ENCODE assay signal across 9 cellular contexts in genomic region chr12:3658327-3659163, GRCh38.
DNase-seq lines count a peak whose midpoint lies in the region; ATAC-seq, FAIRE-seq and TF ChIP-seq lines count a peak whose summit lies in the region.
"Had no signal": no experiment of that assay in that cellular context is flagged by ENCODE, and none has a peak within 500 bp of the region (broad histone marks: within the 10 kb centered on the region; RNA-seq: fewer than 3 reads in every experiment).

No MANE protein-coding gene starts in this region.

- TF ChIP-seq CTCF in upper lobe of right lung (IDR thresholded peaks at IDR 0.05) (peak; percentile 46), uterus (IDR thresholded peaks at IDR 0.05) (no peak)

- no peak for TF ChIP-seq POLR2A in uterus (IDR thresholded peaks at IDR 0.05)

- H3K4me3 Mint-ChIP-seq in CD8-positive, alpha-beta memory T cell: no peak overlapping the region

- peaks cover 0 to 2% of the 10 kb centered on the region in 2 donors for H3K27me3 Mint-ChIP-seq in CD8-positive, alpha-beta memory T cell

- peak; percentile 60 for FAIRE-seq in HTR-8/SVneo (lab: Jason Lieb, UNC)

- peaks cover 8 to 97% (median 41%) of the 10 kb centered on the region in 3 donors for H3K36me3 Mint-ChIP-seq in CD8-positive, alpha-beta memory T cell

- H3K4me1 Mint-ChIP-seq in CD8-positive, alpha-beta memory T cell: peaks cover 0 to 4% (median 0%) of the 10 kb centered on the region in 3 donors

- no peaks in the 10 kb centered on the region for H3K9me3 ChIP-seq in CD8-positive, alpha-beta memory T cell (ENCODE audit: low read length)
- no peaks in the 10 kb centered on the region for H3K9me3 ChIP-seq in upper lobe of right lung
- no peaks in the 10 kb centered on the region for H3K9me3 ChIP-seq in uterus

- intact Hi-C loops in upper lobe of right lung (cut with DNase I) (no loop called here), uterus (cut with DNase I; ENCODE audit: low total_unique reads) (no loop called here)

- no peak for ATAC-seq in upper lobe of right lung

- H3K27ac Mint-ChIP-seq in CD8-positive, alpha-beta memory T cell: peak overlapping the region in 5 of 8 donors; percentile 15 to 85 (median 41)

- no peaks in the 10 kb centered on the region for H3K27me3 ChIP-seq in CD8-positive, alpha-beta memory T cell (ENCODE audit: insufficient read depth, low read length, poor library complexity, severe bottlenecking)
- H3K27me3 ChIP-seq in upper lobe of right lung (no peaks in the 10 kb centered on the region), uterus (no peaks in the 10 kb centered on the region)

- POLR2A ChIA-PET in CD8-positive, alpha-beta memory T cell (lab: Charles Lee): no interaction called here

- CTCF ChIA-PET in CD8-positive, alpha-beta memory T cell (lab: Charles Lee): interaction anchor here (0.6 to 1.8 kb wide), 12 partner anchors 8 to 162 kb away, joined by 3 to 7 read pairs (median 4); partner anchors contain the start of gene CRACR2A

- no peaks in the 10 kb centered on the region for H3K9me3 Mint-ChIP-seq in CD8-positive, alpha-beta memory T cell

- H3K36me3 ChIP-seq in CD8-positive, alpha-beta memory T cell (ENCODE audit: insufficient read depth, low read length): peaks cover 50% of the 10 kb centered on the region
- no peaks in the 10 kb centered on the region for H3K36me3 ChIP-seq in upper lobe of right lung
- H3K36me3 ChIP-seq in uterus: no peaks in the 10 kb centered on the region

- H3K4me3 ChIP-seq in CD8-positive, alpha-beta memory T cell (ENCODE audit: low read length): no peak overlapping the region
- no peak overlapping the region for H3K4me3 ChIP-seq in upper lobe of right lung
- H3K4me3 ChIP-seq in uterus: no peak overlapping the region

- H3K27ac ChIP-seq in CD8-positive, alpha-beta memory T cell (ENCODE audit: low read depth, low read length): no peak overlapping the region
- H3K27ac ChIP-seq in upper lobe of right lung (no peak overlapping the region), uterus (no peak overlapping the region)
- H3K27ac ChIP-seq: epithelial cell of prostate had no signal

- DNase-seq in CD8-positive, alpha-beta memory T cell: peak in 4 of 5 donors; percentile 6 to 59 (median 17)
- DNase-seq in HTR-8/SVneo (ENCODE audit: insufficient read length, low spot score) (peak; percentile 41), activated T-cell treated with anti-CD3 and anti-CD28 coated beads for 24 hours (ENCODE audit: low read depth) (peak; percentile 1), iPS DF 4.7 (ENCODE audit: extremely low read depth, low spot score) (peak; percentile 19), upper lobe of right lung (no peak), uterus (no peak), NCI-H1930 (lab: John Stamatoyannopoulos, UW) (no peak), HK-2 (ENCODE audit: unreplicated experiment) (no peak)

- H3K4me1 ChIP-seq in CD8-positive, alpha-beta memory T cell (ENCODE audit: insufficient read depth, low read length): no peaks in the 10 kb centered on the region
- H3K4me1 ChIP-seq in upper lobe of right lung (no peaks in the 10 kb centered on the region), uterus (no peaks in the 10 kb centered on the region)

Comparison
In these comparisons a context has a peak if more than half of its experiments do, and no peak if none do; other contexts are left out.
1. DNase-seq: peak in CD8-positive, alpha-beta memory T cell (4 of 5), HTR-8/SVneo (single experiment), activated T-cell treated with anti-CD3 and anti-CD28 coated beads for 24 hours (single experiment) and iPS DF 4.7 (single experiment); none in upper lobe of right lung (single experiment), uterus (0 of 2), NCI-H1930 (0 of 2) and HK-2 (single experiment).